In the genomic region with DNA sequence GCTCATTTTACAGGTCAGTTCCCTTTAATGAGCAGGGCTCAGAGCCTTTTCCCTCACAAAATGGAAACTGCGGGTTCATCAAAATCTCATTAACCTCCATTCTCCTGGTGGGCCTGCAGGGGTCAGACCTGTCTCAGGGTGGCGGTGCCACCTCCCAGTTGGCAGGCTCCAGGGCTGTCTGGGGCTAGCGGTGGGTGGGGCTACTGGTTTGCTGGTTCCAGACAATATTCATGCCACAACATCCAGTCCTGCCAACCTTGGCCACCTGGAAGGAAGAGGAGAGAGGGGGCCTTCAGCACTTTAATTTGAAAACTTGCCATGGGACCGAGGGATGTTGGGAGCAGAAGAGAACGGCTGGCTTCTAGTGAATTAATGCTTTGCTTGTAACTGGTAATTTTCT, we compare ENCODE assay signal across 8 cellular contexts. TPM values are rescaled to one million over a fixed set of nuclear protein-coding genes. Genes with fewer than 3 reads are reported as not detected.
A peak's percentile ranks its signal among the peaks of the same experiment; 100 is the strongest.
DNase-seq lines count a peak whose midpoint lies in the region; ATAC-seq lines count a peak whose summit lies in the region.

No MANE protein-coding gene starts in this region.

- H3K27me3 Mint-ChIP-seq in activated naive CD4-positive, alpha-beta T cell treated with anti-CD3 and anti-CD28 coated beads for 36 hours (ENCODE audit: low read depth): peaks cover 22% of the 10 kb centered on the region

- no peaks in the 10 kb centered on the region for H3K36me3 Mint-ChIP-seq in activated naive CD4-positive, alpha-beta T cell treated with anti-CD3 and anti-CD28 coated beads for 36 hours (ENCODE audit: low read depth)

- no peaks in the 10 kb centered on the region for H3K36me3 ChIP-seq in iPS DF 6.9 (ENCODE audit: control insufficient read depth, insufficient read depth, low read length)

- CTCF ChIA-PET in activated naive CD4-positive, alpha-beta T cell treated with anti-CD3 and anti-CD28 coated beads for 36 hours (lab: Charles Lee): no interaction called here

- intact Hi-C loops in activated naive CD4-positive, alpha-beta T cell treated with anti-CD3 and anti-CD28 coated beads for 36 hours (cut with micrococcal nuclease): loop anchor here (1.0 to 5.0 kb wide), 3 partner anchors 245 to 570 kb away; no protein-coding TSS in a partner anchor

- WGBS in iPS DF 6.9 (ENCODE audit: insufficient coverage, insufficient read length): no CpG with 5 or more reads among the region's 5 CpGs

- H3K4me1 Mint-ChIP-seq in activated naive CD4-positive, alpha-beta T cell treated with anti-CD3 and anti-CD28 coated beads for 36 hours (ENCODE audit: low read depth): no peaks in the 10 kb centered on the region

- DNase-seq in NK-92 treated with Interleukin-12 subunit alpha and Interleukin-12 subunit beta, amount 100 ng/mL, for 24 hours (lab: John Stamatoyannopoulos, UW): peak; percentile 10
- DNase-seq in NK-92 (lab: John Stamatoyannopoulos, UW; ENCODE audit: unreplicated experiment): no peak
- DNase-seq in NCI-H1105 (lab: John Stamatoyannopoulos, UW): peak; percentile 25
- peak; percentile 48 for DNase-seq in activated naive CD4-positive, alpha-beta T cell treated with anti-CD3 and anti-CD28 coated beads for 36 hours
- peak; percentile 25 for DNase-seq in iPS DF 6.9 (ENCODE audit: low read depth, low spot score)
- peak; percentile 50 for DNase-seq in stimulated activated CD8-positive, alpha-beta memory T cell treated with anti-CD3 and anti-CD28 coated beads, Interleukin-4, amount 100 ng/mL, for 48 hours
- no peak for DNase-seq in DMS79 (lab: John Stamatoyannopoulos, UW)

- H3K4me1 ChIP-seq in iPS DF 6.9 (ENCODE audit: control insufficient read depth, insufficient read depth, low read length): no peaks in the 10 kb centered on the region

- no peaks in the 10 kb centered on the region for H3K27me3 ChIP-seq in iPS DF 6.9 (ENCODE audit: control insufficient read depth, insufficient read depth, low read length)

- no peak overlapping the region for H3K27ac ChIP-seq in iPS DF 6.9 (ENCODE audit: low read length)

- H3K4me3 ChIP-seq in iPS DF 6.9 (ENCODE audit: low read length): no peak overlapping the region

- no peak for ATAC-seq in GM19324 (IDR thresholded peaks at IDR 0.05; ENCODE audit: low FRiP score, unreplicated experiment)

- H3K9me3 ChIP-seq in iPS DF 6.9 (ENCODE audit: control insufficient read depth, insufficient read depth, low read length): no peaks in the 10 kb centered on the region

- H3K4me3 Mint-ChIP-seq in activated naive CD4-positive, alpha-beta T cell treated with anti-CD3 and anti-CD28 coated beads for 36 hours: no peak overlapping the region

- no peak overlapping the region for H3K27ac Mint-ChIP-seq in activated naive CD4-positive, alpha-beta T cell treated with anti-CD3 and anti-CD28 coated beads for 36 hours

- H3K9me3 Mint-ChIP-seq in activated naive CD4-positive, alpha-beta T cell treated with anti-CD3 and anti-CD28 coated beads for 36 hours: no peaks in the 10 kb centered on the region

RNA-seq across cellular contexts. Expression of a gene that starts 41.9 kb away (rescaled TPM):
- 10 to 100 TPM; 66.4 to 75.4 TPM for total RNA-seq in activated naive CD4-positive, alpha-beta T cell treated with anti-CD3 and anti-CD28 coated beads for 36 hours

Comparison
In these comparisons a context has a peak if more than half of its experiments do, and no peak if none do; other contexts are left out.
1. DNase-seq: peak in NK-92 treated with Interleukin-12 subunit alpha and Interleukin-12 subunit beta, amount 100 ng/mL, for 24 hours (single experiment), NCI-H1105 (single experiment), activated naive CD4-positive, alpha-beta T cell treated with anti-CD3 and anti-CD28 coated beads for 36 hours (single experiment), iPS DF 6.9 (single experiment) and stimulated activated CD8-positive, alpha-beta memory T cell treated with anti-CD3 and anti-CD28 coated beads, Interleukin-4, amount 100 ng/mL, for 48 hours (single experiment); none in NK-92 (single experiment) and DMS79 (single experiment).